In the genomic region with DNA sequence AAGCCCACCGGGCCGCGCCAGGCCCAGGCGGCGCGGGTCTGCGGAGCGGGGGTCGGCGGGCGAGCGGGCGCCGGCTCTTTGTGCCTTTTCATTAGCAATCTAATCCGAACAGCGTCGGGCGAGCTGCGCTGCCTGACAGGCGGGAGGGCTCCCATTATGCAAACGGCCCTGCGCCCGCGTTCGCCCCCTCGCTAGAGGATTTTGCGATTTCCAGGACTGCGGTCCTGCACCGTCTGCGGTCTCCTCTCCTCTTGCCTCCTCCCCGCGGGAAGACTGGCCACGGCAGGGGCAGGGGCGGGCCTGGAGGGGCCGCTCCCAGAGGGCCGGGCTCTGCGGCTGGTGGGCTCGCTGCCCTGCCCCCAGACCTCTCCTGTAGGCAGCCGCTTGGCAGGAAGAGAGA, we compare ENCODE assay signal across 8 cellular contexts. TPM values are rescaled to one million over a fixed set of nuclear protein-coding genes. Genes with fewer than 3 reads are reported as not detected.
DNase-seq lines count a peak whose midpoint lies in the region; ATAC-seq and TF ChIP-seq lines count a peak whose summit lies in the region.
"Not testable (repeated sequence)": the region's sequence is repeated elsewhere in the genome, so short reads cannot be mapped to it uniquely, and the experiment has no call there.

No MANE protein-coding gene starts in this region.

- H3K4me1 ChIP-seq in mammary epithelial cell (ENCODE audit: insufficient read depth, low read length); right cardiac atrium (ENCODE audit: control insufficient read depth, insufficient read depth, low read length); ovary (ENCODE audit: insufficient read depth); tibial artery: not testable (repeated sequence)

- dilution Hi-C loops in mammary epithelial cell (cut with HindIII; ENCODE audit: low sequenced_read_pairs), result not testable (repeated sequence)

- CTCF ChIA-PET in activated CD4-positive, alpha-beta T cell treated with anti-CD3 and anti-CD28 coated beads, Interleukin-2, amount 10 ng/mL, durations not matched to agents 7 days and 5 days (lab: Charles Lee); mammary epithelial cell (lab: Charles Lee; ENCODE audit: low non-redundant PET): not testable (repeated sequence)

- H3K79me2 ChIP-seq in mammary epithelial cell (ENCODE audit: insufficient read depth, low read length), result not testable (repeated sequence)

- TF ChIP-seq EP300 in ovary (IDR thresholded peaks at IDR 0.05), result not testable (repeated sequence)

- no CpG with 5 or more reads among the region's 39 CpGs for WGBS in mammary epithelial cell (ENCODE audit: low coverage, missing lambda C conversion rate)
- WGBS in right cardiac atrium, result under 1% methylated on average over 18 of the region's 39 CpGs
- WGBS in ovary, 3 donors, result 0% methylated on average over 17 of the region's 39 CpGs; no CpG with 5 or more reads in 2 of the 3 donors

- H3K4me1 Mint-ChIP-seq in activated CD4-positive, alpha-beta T cell treated with anti-CD3 and anti-CD28 coated beads, Interleukin-2, amount 10 ng/mL, durations not matched to agents 7 days and 5 days, result not testable (repeated sequence)

- not testable (repeated sequence) for TF ChIP-seq CTCF in HFF-Myc (IDR thresholded peaks at IDR 0.05; ENCODE audit: low read depth, low read length, missing control alignments); mammary epithelial cell (conservative IDR thresholded peaks at IDR 0.05 in 1 of 2, IDR thresholded peaks at IDR 0.05 in 1 of 2; ENCODE audit: extremely low read depth in 1 of 2, insufficient read depth in 1 of 2, low read depth in 1 of 2, low read length in 2 of 2); ovary (IDR thresholded peaks at IDR 0.05); tibial artery (IDR thresholded peaks at IDR 0.05)

- not testable (repeated sequence) for H3K27me3 ChIP-seq in mammary epithelial cell (ENCODE audit: insufficient read depth, low read length); right cardiac atrium (ENCODE audit: control insufficient read depth, insufficient read depth); ovary; tibial artery

- ATAC-seq in GM18505 (IDR thresholded peaks at IDR 0.05; ENCODE audit: unreplicated experiment) (peak; percentile 24), HG03565 (IDR thresholded peaks at IDR 0.05; ENCODE audit: unreplicated experiment) (peak; percentile 15), right cardiac atrium (peak; percentile 19 to 24)

- H3K27ac ChIP-seq in mammary epithelial cell (ENCODE audit: insufficient read depth, low read depth, low read length); right cardiac atrium (ENCODE audit: low read length); ovary: not testable (repeated sequence)
- peak overlapping the region in 1 of 2 donors; percentile 55 for H3K27ac ChIP-seq in tibial artery

- H3K36me3 ChIP-seq in mammary epithelial cell (ENCODE audit: insufficient read depth, low read length); ovary; tibial artery: not testable (repeated sequence)

- peak overlapping the region; percentile 63 for H3K4me2 ChIP-seq in mammary epithelial cell (ENCODE audit: insufficient read depth, low read depth, low read length)

- not testable (repeated sequence) for TF ChIP-seq POLR2A in GM18505 (IDR thresholded peaks at IDR 0.05; ENCODE audit: borderline replicate concordance, extremely low read depth, insufficient read depth, insufficient read length); ovary (IDR thresholded peaks at IDR 0.05)

- DNase-seq in HFF-Myc (ENCODE audit: extremely low read depth, low read depth); mammary epithelial cell: not testable (repeated sequence)
- peak; percentile 16 for DNase-seq in activated CD4-positive, alpha-beta T cell treated with anti-CD3 and anti-CD28 coated beads, Interleukin-2, amount 10 ng/mL, durations not matched to agents 7 days and 5 days
- DNase-seq in right cardiac atrium (peak; percentile 37 to 81 (median 74)), ovary (peak; percentile 38 to 72 (median 45)), tibial artery (peak; percentile 23 to 67)

- in situ Hi-C loops in mammary epithelial cell (cut with MboI; ENCODE audit: low sequenced_read_pairs in 2 of 2), result not testable (repeated sequence)

- not testable (repeated sequence) for H3K9me3 Mint-ChIP-seq in activated CD4-positive, alpha-beta T cell treated with anti-CD3 and anti-CD28 coated beads, Interleukin-2, amount 10 ng/mL, durations not matched to agents 7 days and 5 days

- not testable (repeated sequence) for H3K9me3 ChIP-seq in mammary epithelial cell (replicated peaks; ENCODE audit: insufficient read depth, low read length); right cardiac atrium (ENCODE audit: control insufficient read depth, low read length); ovary; tibial artery

- H3K36me3 Mint-ChIP-seq in activated CD4-positive, alpha-beta T cell treated with anti-CD3 and anti-CD28 coated beads, Interleukin-2, amount 10 ng/mL, durations not matched to agents 7 days and 5 days (ENCODE audit: low read depth), result not testable (repeated sequence)

- intact Hi-C loops in mammary epithelial cell (cut with micrococcal nuclease); right cardiac atrium (cut with DNase I); ovary (cut with DNase I); tibial artery (cut with DNase I; ENCODE audit: low total_unique reads): not testable (repeated sequence)

- not testable (repeated sequence) for H3K9ac ChIP-seq in mammary epithelial cell (ENCODE audit: insufficient read depth, low read length)

- H3K27ac Mint-ChIP-seq in activated CD4-positive, alpha-beta T cell treated with anti-CD3 and anti-CD28 coated beads, Interleukin-2, amount 10 ng/mL, durations not matched to agents 7 days and 5 days, result not testable (repeated sequence)

- not testable (repeated sequence) for H4K20me1 ChIP-seq in mammary epithelial cell (ENCODE audit: insufficient read depth, low read length)

- not testable (repeated sequence) for H2AFZ ChIP-seq in mammary epithelial cell (ENCODE audit: low read depth, low read length)

- H3K27me3 Mint-ChIP-seq in activated CD4-positive, alpha-beta T cell treated with anti-CD3 and anti-CD28 coated beads, Interleukin-2, amount 10 ng/mL, durations not matched to agents 7 days and 5 days, result not testable (repeated sequence)

- peak overlapping the region; percentile 59 for H3K4me3 Mint-ChIP-seq in activated CD4-positive, alpha-beta T cell treated with anti-CD3 and anti-CD28 coated beads, Interleukin-2, amount 10 ng/mL, durations not matched to agents 7 days and 5 days

- H3K4me3 ChIP-seq in HFF-Myc (replicated peaks; ENCODE audit: low read depth, low read length), result peak overlapping the region; percentile 36
- peak overlapping the region in 2 of 3 experiments; percentile 47 for H3K4me3 ChIP-seq in mammary epithelial cell (replicated peaks in 1 of 3; ENCODE audit: insufficient read depth in 1 of 3, low read depth in 2 of 3, low read length in 3 of 3)
- H3K4me3 ChIP-seq in right cardiac atrium (ENCODE audit: low read length), result peak overlapping the region; percentile 57
- peak overlapping the region; percentile 41 for H3K4me3 ChIP-seq in ovary
- peak overlapping the region; percentile 50 to 52 for H3K4me3 ChIP-seq in tibial artery

- POLR2A ChIA-PET in activated CD4-positive, alpha-beta T cell treated with anti-CD3 and anti-CD28 coated beads, Interleukin-2, amount 10 ng/mL, durations not matched to agents 7 days and 5 days (lab: Charles Lee), result not testable (repeated sequence)

- not testable (repeated sequence) for BruUV-seq in mammary epithelial cell (replicated peaks; lab: Mats Ljungman, UMichigan)

RNA-seq across cellular contexts. Expression of a gene that starts 0.6 kb away (rescaled TPM):
- 1 to 10 TPM; 5.1 to 5.5 TPM for total RNA-seq in activated CD4-positive, alpha-beta T cell treated with anti-CD3 and anti-CD28 coated beads, Interleukin-2, amount 10 ng/mL, durations not matched to agents 7 days and 5 days
- total RNA-seq in mammary epithelial cell (1 to 10 TPM; 2.9 to 3.0 TPM), right cardiac atrium (1 to 10 TPM; 1.1 to 2.1 (median 1.8) TPM), ovary (1 to 10 TPM; 2.9 to 8.6 (median 6.6) TPM)
- polyA plus RNA-seq in mammary epithelial cell (0.70 TPM), right cardiac atrium (1.7 TPM), ovary (1 to 10 TPM; 1.3 to 3.3 TPM)
- polyA minus RNA-seq in mammary epithelial cell, result 1.1 TPM

RNA-seq across cellular contexts. Expression of a gene that starts 34.3 kb away (rescaled TPM):
- total RNA-seq in activated CD4-positive, alpha-beta T cell treated with anti-CD3 and anti-CD28 coated beads, Interleukin-2, amount 10 ng/mL, durations not matched to agents 7 days and 5 days, result 1 to 10 TPM in 1 of 2 experiments, under 1 TPM in 1; 0.84 to 1.1 TPM
- not detected for total RNA-seq in mammary epithelial cell
- polyA plus RNA-seq in mammary epithelial cell, result 0.01 TPM
- 0.05 TPM for polyA minus RNA-seq in mammary epithelial cell
- total RNA-seq in right cardiac atrium, result under 1 TPM in 3 of 4 donors, not detected in 1; 0.06 to 0.14 (median 0.08) TPM
- polyA plus RNA-seq in right cardiac atrium, result not detected
- under 1 TPM in 5 of 7 donors, not detected in 2; 0.08 to 0.20 (median 0.12) TPM for total RNA-seq in ovary
- not detected for polyA plus RNA-seq in ovary

RNA-seq across cellular contexts. Expression of a gene that starts 49.4 kb away (rescaled TPM):
- total RNA-seq in activated CD4-positive, alpha-beta T cell treated with anti-CD3 and anti-CD28 coated beads, Interleukin-2, amount 10 ng/mL, durations not matched to agents 7 days and 5 days, result 1 to 10 TPM; 1.4 to 2.0 TPM
- total RNA-seq in mammary epithelial cell (1 to 10 TPM in 1 of 2 donors, under 1 TPM in 1; 0.67 to 1.5 TPM), right cardiac atrium (1 to 10 TPM in 2 of 4 donors, under 1 TPM in 1, not detected in 1; 0.68 to 1.4 (median 1.2) TPM), ovary (1 to 10 TPM in 5 of 7 donors, under 1 TPM in 2; 0.37 to 2.4 (median 1.1) TPM)
- polyA plus RNA-seq in mammary epithelial cell (0.85 TPM), right cardiac atrium (0.66 TPM), ovary (1 to 10 TPM in 1 of 2 donors, under 1 TPM in 1; 0.27 to 1.4 TPM)
- polyA minus RNA-seq in mammary epithelial cell, result not detected
